In the genomic region with DNA sequence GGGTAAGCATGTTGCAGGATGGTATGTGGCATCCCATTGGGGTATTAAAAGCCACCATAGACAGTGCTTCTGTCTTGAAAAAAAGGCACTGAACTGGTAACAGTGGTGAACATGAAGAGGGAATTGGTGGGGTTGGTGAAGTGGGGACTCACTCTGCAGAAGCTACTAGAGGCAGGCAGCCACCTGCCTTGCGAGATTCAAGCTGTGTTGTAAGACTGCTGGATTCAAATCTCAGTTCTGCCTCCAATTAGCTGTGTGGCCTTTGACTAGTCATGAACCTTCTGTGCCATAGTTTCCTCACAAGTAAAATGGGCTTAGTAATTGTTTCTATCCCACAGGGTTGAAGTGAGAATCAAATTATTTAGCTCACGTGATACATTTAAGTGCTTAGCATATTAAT, we compare ENCODE assay signal across 1 cellular context.
TF ChIP-seq lines count a peak whose summit lies in the region.

No MANE protein-coding gene starts in this region.

TF ChIP-seq in WTC11, 78 proteins besides CTCF, POLR2A, EP300 and RAD21 (continued from another document):
- TF ChIP-seq, protein P1, sequence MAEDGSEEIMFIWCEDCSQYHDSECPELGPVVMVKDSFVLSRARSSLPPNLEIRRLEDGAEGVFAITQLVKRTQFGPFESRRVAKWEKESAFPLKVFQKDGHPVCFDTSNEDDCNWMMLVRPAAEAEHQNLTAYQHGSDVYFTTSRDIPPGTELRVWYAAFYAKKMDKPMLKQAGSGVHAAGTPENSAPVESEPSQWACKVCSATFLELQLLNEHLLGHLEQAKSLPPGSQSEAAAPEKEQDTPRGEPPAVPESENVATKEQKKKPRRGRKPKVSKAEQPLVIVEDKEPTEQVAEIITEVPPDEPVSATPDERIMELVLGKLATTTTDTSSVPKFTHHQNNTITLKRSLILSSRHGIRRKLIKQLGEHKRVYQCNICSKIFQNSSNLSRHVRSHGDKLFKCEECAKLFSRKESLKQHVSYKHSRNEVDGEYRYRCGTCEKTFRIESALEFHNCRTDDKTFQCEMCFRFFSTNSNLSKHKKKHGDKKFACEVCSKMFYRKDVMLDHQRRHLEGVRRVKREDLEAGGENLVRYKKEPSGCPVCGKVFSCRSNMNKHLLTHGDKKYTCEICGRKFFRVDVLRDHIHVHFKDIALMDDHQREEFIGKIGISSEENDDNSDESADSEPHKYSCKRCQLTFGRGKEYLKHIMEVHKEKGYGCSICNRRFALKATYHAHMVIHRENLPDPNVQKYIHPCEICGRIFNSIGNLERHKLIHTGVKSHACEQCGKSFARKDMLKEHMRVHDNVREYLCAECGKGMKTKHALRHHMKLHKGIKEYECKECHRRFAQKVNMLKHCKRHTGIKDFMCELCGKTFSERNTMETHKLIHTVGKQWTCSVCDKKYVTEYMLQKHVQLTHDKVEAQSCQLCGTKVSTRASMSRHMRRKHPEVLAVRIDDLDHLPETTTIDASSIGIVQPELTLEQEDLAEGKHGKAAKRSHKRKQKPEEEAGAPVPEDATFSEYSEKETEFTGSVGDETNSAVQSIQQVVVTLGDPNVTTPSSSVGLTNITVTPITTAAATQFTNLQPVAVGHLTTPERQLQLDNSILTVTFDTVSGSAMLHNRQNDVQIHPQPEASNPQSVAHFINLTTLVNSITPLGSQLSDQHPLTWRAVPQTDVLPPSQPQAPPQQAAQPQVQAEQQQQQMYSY (CRISPR knock-in tag; IDR thresholded peaks at IDR 0.05), result no peak
- TF ChIP-seq, protein P2, sequence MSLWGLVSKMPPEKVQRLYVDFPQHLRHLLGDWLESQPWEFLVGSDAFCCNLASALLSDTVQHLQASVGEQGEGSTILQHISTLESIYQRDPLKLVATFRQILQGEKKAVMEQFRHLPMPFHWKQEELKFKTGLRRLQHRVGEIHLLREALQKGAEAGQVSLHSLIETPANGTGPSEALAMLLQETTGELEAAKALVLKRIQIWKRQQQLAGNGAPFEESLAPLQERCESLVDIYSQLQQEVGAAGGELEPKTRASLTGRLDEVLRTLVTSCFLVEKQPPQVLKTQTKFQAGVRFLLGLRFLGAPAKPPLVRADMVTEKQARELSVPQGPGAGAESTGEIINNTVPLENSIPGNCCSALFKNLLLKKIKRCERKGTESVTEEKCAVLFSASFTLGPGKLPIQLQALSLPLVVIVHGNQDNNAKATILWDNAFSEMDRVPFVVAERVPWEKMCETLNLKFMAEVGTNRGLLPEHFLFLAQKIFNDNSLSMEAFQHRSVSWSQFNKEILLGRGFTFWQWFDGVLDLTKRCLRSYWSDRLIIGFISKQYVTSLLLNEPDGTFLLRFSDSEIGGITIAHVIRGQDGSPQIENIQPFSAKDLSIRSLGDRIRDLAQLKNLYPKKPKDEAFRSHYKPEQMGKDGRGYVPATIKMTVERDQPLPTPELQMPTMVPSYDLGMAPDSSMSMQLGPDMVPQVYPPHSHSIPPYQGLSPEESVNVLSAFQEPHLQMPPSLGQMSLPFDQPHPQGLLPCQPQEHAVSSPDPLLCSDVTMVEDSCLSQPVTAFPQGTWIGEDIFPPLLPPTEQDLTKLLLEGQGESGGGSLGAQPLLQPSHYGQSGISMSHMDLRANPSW (CRISPR knock-in tag; conservative IDR thresholded peaks at IDR 0.05; ENCODE audit: low read depth), result no peak
- TF ChIP-seq ATF1 (CRISPR knock-in tag; IDR thresholded peaks at IDR 0.05) (no peak), KAT7 (CRISPR knock-in tag; IDR thresholded peaks at IDR 0.05; ENCODE audit: borderline replicate concordance) (no peak), TEAD4 (CRISPR knock-in tag; IDR thresholded peaks at IDR 0.05) (no peak), FOXJ3 (CRISPR knock-in tag; IDR thresholded peaks at IDR 0.05; ENCODE audit: borderline replicate concordance) (no peak), GTF2I (CRISPR knock-in tag; conservative IDR thresholded peaks at IDR 0.05) (no peak), CBFB (CRISPR knock-in tag; IDR thresholded peaks at IDR 0.05; ENCODE audit: low read depth) (no peak), ZNF138 (CRISPR knock-in tag; conservative IDR thresholded peaks at IDR 0.05) (no peak), CREM (CRISPR knock-in tag; IDR thresholded peaks at IDR 0.05) (no peak)
- TF ChIP-seq, protein P3, sequence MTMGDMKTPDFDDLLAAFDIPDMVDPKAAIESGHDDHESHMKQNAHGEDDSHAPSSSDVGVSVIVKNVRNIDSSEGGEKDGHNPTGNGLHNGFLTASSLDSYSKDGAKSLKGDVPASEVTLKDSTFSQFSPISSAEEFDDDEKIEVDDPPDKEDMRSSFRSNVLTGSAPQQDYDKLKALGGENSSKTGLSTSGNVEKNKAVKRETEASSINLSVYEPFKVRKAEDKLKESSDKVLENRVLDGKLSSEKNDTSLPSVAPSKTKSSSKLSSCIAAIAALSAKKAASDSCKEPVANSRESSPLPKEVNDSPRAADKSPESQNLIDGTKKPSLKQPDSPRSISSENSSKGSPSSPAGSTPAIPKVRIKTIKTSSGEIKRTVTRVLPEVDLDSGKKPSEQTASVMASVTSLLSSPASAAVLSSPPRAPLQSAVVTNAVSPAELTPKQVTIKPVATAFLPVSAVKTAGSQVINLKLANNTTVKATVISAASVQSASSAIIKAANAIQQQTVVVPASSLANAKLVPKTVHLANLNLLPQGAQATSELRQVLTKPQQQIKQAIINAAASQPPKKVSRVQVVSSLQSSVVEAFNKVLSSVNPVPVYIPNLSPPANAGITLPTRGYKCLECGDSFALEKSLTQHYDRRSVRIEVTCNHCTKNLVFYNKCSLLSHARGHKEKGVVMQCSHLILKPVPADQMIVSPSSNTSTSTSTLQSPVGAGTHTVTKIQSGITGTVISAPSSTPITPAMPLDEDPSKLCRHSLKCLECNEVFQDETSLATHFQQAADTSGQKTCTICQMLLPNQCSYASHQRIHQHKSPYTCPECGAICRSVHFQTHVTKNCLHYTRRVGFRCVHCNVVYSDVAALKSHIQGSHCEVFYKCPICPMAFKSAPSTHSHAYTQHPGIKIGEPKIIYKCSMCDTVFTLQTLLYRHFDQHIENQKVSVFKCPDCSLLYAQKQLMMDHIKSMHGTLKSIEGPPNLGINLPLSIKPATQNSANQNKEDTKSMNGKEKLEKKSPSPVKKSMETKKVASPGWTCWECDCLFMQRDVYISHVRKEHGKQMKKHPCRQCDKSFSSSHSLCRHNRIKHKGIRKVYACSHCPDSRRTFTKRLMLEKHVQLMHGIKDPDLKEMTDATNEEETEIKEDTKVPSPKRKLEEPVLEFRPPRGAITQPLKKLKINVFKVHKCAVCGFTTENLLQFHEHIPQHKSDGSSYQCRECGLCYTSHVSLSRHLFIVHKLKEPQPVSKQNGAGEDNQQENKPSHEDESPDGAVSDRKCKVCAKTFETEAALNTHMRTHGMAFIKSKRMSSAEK (CRISPR knock-in tag; IDR thresholded peaks at IDR 0.05; ENCODE audit: borderline replicate concordance), result no peak
- TF ChIP-seq, protein P4, sequence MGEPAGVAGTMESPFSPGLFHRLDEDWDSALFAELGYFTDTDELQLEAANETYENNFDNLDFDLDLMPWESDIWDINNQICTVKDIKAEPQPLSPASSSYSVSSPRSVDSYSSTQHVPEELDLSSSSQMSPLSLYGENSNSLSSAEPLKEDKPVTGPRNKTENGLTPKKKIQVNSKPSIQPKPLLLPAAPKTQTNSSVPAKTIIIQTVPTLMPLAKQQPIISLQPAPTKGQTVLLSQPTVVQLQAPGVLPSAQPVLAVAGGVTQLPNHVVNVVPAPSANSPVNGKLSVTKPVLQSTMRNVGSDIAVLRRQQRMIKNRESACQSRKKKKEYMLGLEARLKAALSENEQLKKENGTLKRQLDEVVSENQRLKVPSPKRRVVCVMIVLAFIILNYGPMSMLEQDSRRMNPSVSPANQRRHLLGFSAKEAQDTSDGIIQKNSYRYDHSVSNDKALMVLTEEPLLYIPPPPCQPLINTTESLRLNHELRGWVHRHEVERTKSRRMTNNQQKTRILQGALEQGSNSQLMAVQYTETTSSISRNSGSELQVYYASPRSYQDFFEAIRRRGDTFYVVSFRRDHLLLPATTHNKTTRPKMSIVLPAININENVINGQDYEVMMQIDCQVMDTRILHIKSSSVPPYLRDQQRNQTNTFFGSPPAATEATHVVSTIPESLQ (CRISPR knock-in tag; IDR thresholded peaks at IDR 0.05), result no peak
- TF ChIP-seq, protein P5, sequence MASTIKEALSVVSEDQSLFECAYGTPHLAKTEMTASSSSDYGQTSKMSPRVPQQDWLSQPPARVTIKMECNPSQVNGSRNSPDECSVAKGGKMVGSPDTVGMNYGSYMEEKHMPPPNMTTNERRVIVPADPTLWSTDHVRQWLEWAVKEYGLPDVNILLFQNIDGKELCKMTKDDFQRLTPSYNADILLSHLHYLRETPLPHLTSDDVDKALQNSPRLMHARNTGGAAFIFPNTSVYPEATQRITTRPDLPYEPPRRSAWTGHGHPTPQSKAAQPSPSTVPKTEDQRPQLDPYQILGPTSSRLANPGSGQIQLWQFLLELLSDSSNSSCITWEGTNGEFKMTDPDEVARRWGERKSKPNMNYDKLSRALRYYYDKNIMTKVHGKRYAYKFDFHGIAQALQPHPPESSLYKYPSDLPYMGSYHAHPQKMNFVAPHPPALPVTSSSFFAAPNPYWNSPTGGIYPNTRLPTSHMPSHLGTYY (CRISPR knock-in tag; IDR thresholded peaks at IDR 0.05), result no peak
- TF ChIP-seq, protein P6, sequence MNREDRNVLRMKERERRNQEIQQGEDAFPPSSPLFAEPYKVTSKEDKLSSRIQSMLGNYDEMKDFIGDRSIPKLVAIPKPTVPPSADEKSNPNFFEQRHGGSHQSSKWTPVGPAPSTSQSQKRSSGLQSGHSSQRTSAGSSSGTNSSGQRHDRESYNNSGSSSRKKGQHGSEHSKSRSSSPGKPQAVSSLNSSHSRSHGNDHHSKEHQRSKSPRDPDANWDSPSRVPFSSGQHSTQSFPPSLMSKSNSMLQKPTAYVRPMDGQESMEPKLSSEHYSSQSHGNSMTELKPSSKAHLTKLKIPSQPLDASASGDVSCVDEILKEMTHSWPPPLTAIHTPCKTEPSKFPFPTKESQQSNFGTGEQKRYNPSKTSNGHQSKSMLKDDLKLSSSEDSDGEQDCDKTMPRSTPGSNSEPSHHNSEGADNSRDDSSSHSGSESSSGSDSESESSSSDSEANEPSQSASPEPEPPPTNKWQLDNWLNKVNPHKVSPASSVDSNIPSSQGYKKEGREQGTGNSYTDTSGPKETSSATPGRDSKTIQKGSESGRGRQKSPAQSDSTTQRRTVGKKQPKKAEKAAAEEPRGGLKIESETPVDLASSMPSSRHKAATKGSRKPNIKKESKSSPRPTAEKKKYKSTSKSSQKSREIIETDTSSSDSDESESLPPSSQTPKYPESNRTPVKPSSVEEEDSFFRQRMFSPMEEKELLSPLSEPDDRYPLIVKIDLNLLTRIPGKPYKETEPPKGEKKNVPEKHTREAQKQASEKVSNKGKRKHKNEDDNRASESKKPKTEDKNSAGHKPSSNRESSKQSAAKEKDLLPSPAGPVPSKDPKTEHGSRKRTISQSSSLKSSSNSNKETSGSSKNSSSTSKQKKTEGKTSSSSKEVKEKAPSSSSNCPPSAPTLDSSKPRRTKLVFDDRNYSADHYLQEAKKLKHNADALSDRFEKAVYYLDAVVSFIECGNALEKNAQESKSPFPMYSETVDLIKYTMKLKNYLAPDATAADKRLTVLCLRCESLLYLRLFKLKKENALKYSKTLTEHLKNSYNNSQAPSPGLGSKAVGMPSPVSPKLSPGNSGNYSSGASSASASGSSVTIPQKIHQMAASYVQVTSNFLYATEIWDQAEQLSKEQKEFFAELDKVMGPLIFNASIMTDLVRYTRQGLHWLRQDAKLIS (CRISPR knock-in tag; IDR thresholded peaks at IDR 0.05; ENCODE audit: borderline replicate concordance), result no peak
